In genomic region chr11:11569936-11570491, GRCh38 we compare ENCODE assay signal across 11 cellular contexts. TPM values are rescaled to one million over a fixed set of nuclear protein-coding genes. Genes with fewer than 3 reads are reported as not detected.
DNase-seq lines count a peak whose midpoint lies in the region; ATAC-seq and TF ChIP-seq lines count a peak whose summit lies in the region.
"Had no signal": no experiment of that assay in that cellular context is flagged by ENCODE, and none has a peak within 500 bp of the region (broad histone marks: within the 10 kb centered on the region; RNA-seq: fewer than 3 reads in every experiment).

No MANE protein-coding gene starts in this region.

- peaks cover 4% of the 10 kb centered on the region; the same call in 1 of the 2 replicates for H3K27me3 ChIP-seq in IMR-90 (ENCODE audit: control insufficient read depth, insufficient read depth, low read length)
- H3K27me3 ChIP-seq in liver (ENCODE audit: control insufficient read depth in 4 of 4, insufficient read depth in 4 of 4, low read length in 3 of 4): no peaks in the 10 kb centered on the region
- no peaks in the 10 kb centered on the region for H3K27me3 ChIP-seq in stomach smooth muscle (ENCODE audit: control insufficient read depth in 1 of 2, insufficient read depth in 2 of 2, low read length in 2 of 2)
- H3K27me3 ChIP-seq: SJSA1 had no signal

- H3K18ac ChIP-seq in IMR-90 (ENCODE audit: low read depth, low read length): no peak overlapping the region

- TF ChIP-seq CTCF in IMR-90 (conservative IDR thresholded peaks at IDR 0.05; ENCODE audit: low read depth, low read length) (no peak), liver (IDR thresholded peaks at IDR 0.05; ENCODE audit: low read depth, low read length, missing input control) (no peak)

- H3K4me2 ChIP-seq in IMR-90 (ENCODE audit: low read depth, low read length): no peak overlapping the region

- H3K27ac ChIP-seq in IMR-90 (ENCODE audit: insufficient read depth, low read length) (no peak overlapping the region), cingulate gyrus (ENCODE audit: low read depth, low read length) (peak overlapping the region; percentile 73), liver (ENCODE audit: low read depth in 1 of 2, low read length in 2 of 2) (peak overlapping the region; percentile 25 to 42), stomach smooth muscle (ENCODE audit: low read length) (peak overlapping the region; percentile 24)
- H3K27ac ChIP-seq: SJSA1 had no signal

- no peaks in the 10 kb centered on the region for H3K36me3 ChIP-seq in IMR-90 (ENCODE audit: control insufficient read depth, insufficient read depth, low read length)
- H3K36me3 ChIP-seq in liver (ENCODE audit: control insufficient read depth in 4 of 4, insufficient read depth in 3 of 4, low read depth in 1 of 4, low read length in 3 of 4): no peaks in the 10 kb centered on the region
- H3K36me3 ChIP-seq in stomach smooth muscle (ENCODE audit: control insufficient read depth in 2 of 2, insufficient read depth in 2 of 2, low read length in 2 of 2): no peaks in the 10 kb centered on the region
- H3K36me3 ChIP-seq: SJSA1 had no signal

- CTCF ChIA-PET in IMR-90 (lab: Yijun Ruan, JAX): no interaction called here

- no peak overlapping the region for H2BK5ac ChIP-seq in IMR-90 (ENCODE audit: low read depth, low read length, poor library complexity, severe bottlenecking)

- no peak overlapping the region for H3K14ac ChIP-seq in IMR-90 (replicated peaks; ENCODE audit: low read depth, low read length)

- H2BK20ac ChIP-seq in IMR-90 (ENCODE audit: low read depth, low read length): no peak overlapping the region

- TF ChIP-seq POLR2A in IMR-90 (IDR thresholded peaks at IDR 0.05; ENCODE audit: low read depth, low read length): no peak

- H2AFZ ChIP-seq in IMR-90 (replicated peaks; ENCODE audit: low read length, poor library complexity): no peak overlapping the region

- H3K23ac ChIP-seq in IMR-90 (ENCODE audit: low read depth, low read length): no peak overlapping the region

- intact Hi-C loops in IMR-90 (cut with micrococcal nuclease): no loop called here

- H3K4me3 ChIP-seq in IMR-90 (ENCODE audit: insufficient read depth, low read depth, low read length): no peak overlapping the region
- no peak overlapping the region for H3K4me3 ChIP-seq in liver (ENCODE audit: low read depth in 1 of 3, low read length in 3 of 3)
- no peak overlapping the region for H3K4me3 ChIP-seq in stomach smooth muscle (ENCODE audit: low read length in 2 of 2)
- H3K4me3 ChIP-seq: SJSA1 had no signal

- no peak overlapping the region for H2AK9ac ChIP-seq in IMR-90 (replicated peaks; ENCODE audit: low read depth, low read length, poor library complexity)

- H2BK15ac ChIP-seq in IMR-90 (ENCODE audit: low read depth, low read length): no peak overlapping the region

- BruUV-seq in IMR-90 (replicated peaks; lab: Mats Ljungman, UMichigan): no TSS peak

- no peak overlapping the region for H3K9ac ChIP-seq in IMR-90 (ENCODE audit: low read depth, low read length)
- H3K9ac ChIP-seq in liver (ENCODE audit: low read depth in 1 of 2, low read length in 2 of 2): no peak overlapping the region
- H3K9ac ChIP-seq in stomach smooth muscle (ENCODE audit: low read length in 2 of 2): no peak overlapping the region
- H3K9ac ChIP-seq: KMS-11 had no signal

- no peak overlapping the region for H2BK120ac ChIP-seq in IMR-90 (ENCODE audit: low read depth, low read length)

- no peak overlapping the region for H3K4ac ChIP-seq in IMR-90 (ENCODE audit: low read depth, low read length)

- no peak overlapping the region for H2AK5ac ChIP-seq in IMR-90 (ENCODE audit: low read depth, low read length)

- DNase-seq in IMR-90: no peak
- no peak for DNase-seq in NCI-H1092 (lab: John Stamatoyannopoulos, UW)
- DNase-seq: naive B cell had no signal

- H3K79me1 ChIP-seq in IMR-90 (ENCODE audit: low read depth in 1 of 2, low read length in 2 of 2): no peaks in the 10 kb centered on the region

- H4K20me1 ChIP-seq in IMR-90 (ENCODE audit: insufficient read depth, low read length): 0 out of 2 replicates have a peak, but pooled peaks cover 4% of the 10 kb centered on the region

- no peak overlapping the region for H3K56ac ChIP-seq in IMR-90 (ENCODE audit: extremely low read depth, insufficient read depth, low read length)

- H3K9me3 ChIP-seq in IMR-90 (ENCODE audit: control insufficient read depth, insufficient read depth, low read length) (no peaks in the 10 kb centered on the region), liver (ENCODE audit: control insufficient read depth in 4 of 4, low read length in 3 of 4) (no peaks in the 10 kb centered on the region), stomach smooth muscle (ENCODE audit: control insufficient read depth in 2 of 2, low read length in 2 of 2) (no peaks in the 10 kb centered on the region)
- H3K9me3 ChIP-seq: SJSA1 had no signal

- TF ChIP-seq RAD21 in IMR-90 (IDR thresholded peaks at IDR 0.05; ENCODE audit: low read length) (no peak), liver (IDR thresholded peaks at IDR 0.05) (peak in 1 of 2 donors; percentile 48)

- H4K91ac ChIP-seq in IMR-90 (ENCODE audit: insufficient read depth, low read depth, low read length): no peak overlapping the region

- dilution Hi-C loops in IMR-90 (cut with HindIII; ENCODE audit: low sequenced_read_pairs, unreplicated experiment): no loop called here

- POLR2A ChIA-PET in IMR-90 (lab: Charles Lee; ENCODE audit: unreplicated experiment): no interaction called here

- no peak overlapping the region; a peak in 1 of 4 replicates for H4K8ac ChIP-seq in IMR-90 (ENCODE audit: low read depth in 2 of 2, low read length in 2 of 2)

- H3K4me1 ChIP-seq in IMR-90 (ENCODE audit: control insufficient read depth, insufficient read depth, low read length): peaks cover 4% of the 10 kb centered on the region
- no peaks in the 10 kb centered on the region for H3K4me1 ChIP-seq in liver (ENCODE audit: control insufficient read depth in 4 of 4, insufficient read depth in 4 of 4, low read length in 3 of 4)
- peaks cover 3% of the 10 kb centered on the region for H3K4me1 ChIP-seq in stomach smooth muscle (ENCODE audit: control insufficient read depth, insufficient read depth, low read length)

- peak; percentile 53; the same call in 1 of the 2 replicates for ATAC-seq in IMR-90 (ENCODE audit: low read depth)
- no peak for ATAC-seq in HG02870 (IDR thresholded peaks at IDR 0.05; ENCODE audit: unreplicated experiment)
- ATAC-seq in GM18520 (IDR thresholded peaks at IDR 0.05; ENCODE audit: unreplicated experiment): no peak
- ATAC-seq in HG03097 (IDR thresholded peaks at IDR 0.05; ENCODE audit: low FRiP score, unreplicated experiment): no peak

- in situ Hi-C loops in IMR-90 (cut with MboI; ENCODE audit: low sequenced_read_pairs): no loop called here

- H4K5ac ChIP-seq in IMR-90 (ENCODE audit: low read depth, low read length): no peak overlapping the region

- no peaks in the 10 kb centered on the region; the same call in 1 of the 2 replicates for H3K9me1 ChIP-seq in IMR-90 (ENCODE audit: insufficient read depth, low read length)

- 57% methylated on average over 9 of the region's 14 CpGs; no CpG with 5 or more reads in 1 of the 2 experiments for WGBS in IMR-90 (ENCODE audit: extremely low coverage in 2 of 2, insufficient read length in 1 of 2), 2 experiments
- 65% methylated on average over 14 of the region's 14 CpGs for WGBS in liver

TF ChIP-seq in IMR-90, 13 proteins besides CTCF, POLR2A, EP300 and RAD21:
- TF ChIP-seq SMC3 (IDR thresholded peaks at IDR 0.05; ENCODE audit: low read depth, low read length): no peak
- TF ChIP-seq CEBPB (IDR thresholded peaks at IDR 0.05; ENCODE audit: low read depth, low read length): no peak

TF ChIP-seq in liver, 16 proteins besides CTCF, POLR2A, EP300 and RAD21 (continues in another document):
- TF ChIP-seq EGR1 (IDR thresholded peaks at IDR 0.05; ENCODE audit: low read depth in 2 of 2) (no peak), GABPA (IDR thresholded peaks at IDR 0.05 in 1 of 2, conservative IDR thresholded peaks at IDR 0.05 in 1 of 2) (no peak), TAF1 (conservative IDR thresholded peaks at IDR 0.05) (no peak), FOXA1 (IDR thresholded peaks at IDR 0.05) (no peak), REST (IDR thresholded peaks at IDR 0.05) (no peak)

RNA-seq across cellular contexts. Expression of gene GALNT18, which starts 51.8 kb away (rescaled TPM):
- total RNA-seq in IMR-90 (2012; rRNA removed) (9.4 and 11.3 TPM in 2 replicates), liver (10 to 100 TPM in 1 of 2 donors, 1 to 10 TPM in 1; 2.1 to 11.0 TPM)
- polyA plus RNA-seq in IMR-90 (2012; rRNA removed) (9.2 and 9.5 TPM in 2 replicates), liver (1 to 10 TPM; 3.3 to 4.4 TPM)
- 7.9 and 10.2 TPM in 2 replicates for polyA plus RNA-seq in IMR-90 (2012; cell fraction: cytosol; rRNA removed)
- polyA plus RNA-seq in IMR-90 (2012; cell fraction: nucleus; rRNA removed; ENCODE audit: low replicate concordance): 4.2 and 5.8 TPM in 2 replicates
